20 cellular contexts compared by ENCODE assay signal in genomic region chr6:139114741-139115140, GRCh38. TPM values are rescaled to one million over a fixed set of nuclear protein-coding genes. Genes with fewer than 3 reads are reported as not detected.
DNase-seq lines count a peak whose midpoint lies in the region; TF ChIP-seq lines count a peak whose summit lies in the region.
"Had no signal": no experiment of that assay in that cellular context is flagged by ENCODE, and none has a peak within 500 bp of the region (broad histone marks: within the 10 kb centered on the region; RNA-seq: fewer than 3 reads in every experiment).

No MANE protein-coding gene starts in this region.

- peaks cover 2% of the 10 kb centered on the region for H3K9me3 Mint-ChIP-seq in type B pancreatic cell

- no peaks in the 10 kb centered on the region for H4K20me1 ChIP-seq in OCI-LY7 (ENCODE audit: insufficient read depth, low read length)

- TF ChIP-seq CTCF in OCI-LY7 (conservative IDR thresholded peaks at IDR 0.05; ENCODE audit: low read length) (no peak), type B pancreatic cell (conservative IDR thresholded peaks at IDR 0.05) (no peak), ascending aorta (IDR thresholded peaks at IDR 0.05) (no peak)

- H3K9me3 ChIP-seq in OCI-LY7 (ENCODE audit: low read length) = peaks cover 25% of the 10 kb centered on the region
- H3K9me3 ChIP-seq in ascending aorta = peaks cover 0 to 3% of the 10 kb centered on the region in 2 donors
- H3K9me3 ChIP-seq: SK-N-SH, uterus had no signal

- no peaks in the 10 kb centered on the region for H3K4me1 Mint-ChIP-seq in type B pancreatic cell (ENCODE audit: unreplicated experiment)

- H3K4me3 Mint-ChIP-seq in type B pancreatic cell = no peak overlapping the region
- H3K4me3 Mint-ChIP-seq: activated naive CD8-positive, alpha-beta T cell treated with anti-CD3 and anti-CD28 coated beads, Interleukin-2, amount 10 ng/mL, durations not matched to agents 7 days and 5 days; activated T-helper 1 cell treated with anti-CD3 and anti-CD28 coated beads, Interleukin-12 subunit alpha, Interleukin-12 subunit beta, Interleukin-2, Interleukin-4 antibody, amounts not matched to agents 30 ng/mL and 10 ng/mL and 1 ng/mL, durations not matched to agents 14 hours and 24 hours and 36 hours; GM23338 had no signal

- CTCF ChIA-PET in OCI-LY7 (lab: Charles Lee; ENCODE audit: unreplicated experiment) = no interaction called here

- DNase-seq in NCI-H345 (lab: John Stamatoyannopoulos, UW) = peak; percentile 45
- DNase-seq in NCI-H345 treated with DMSO at 0.1 percent for 48 hours (lab: John Stamatoyannopoulos, UW; ENCODE audit: unreplicated experiment) = no peak
- DNase-seq in NCI-H1105 treated with DMSO at 0.1 percent for 48 hours (lab: John Stamatoyannopoulos, UW) = peak; percentile 91
- peak; percentile 94 for DNase-seq in OCI-LY7 (ENCODE audit: low spot score)
- no peak for DNase-seq in type B pancreatic cell (ENCODE audit: extremely low spot score, unreplicated experiment)
- DNase-seq in cerebellar cortex (ENCODE audit: low spot score) = no peak
- no peak for DNase-seq in ascending aorta (ENCODE audit: low spot score in 2 of 2)
- DNase-seq in AML-193 (lab: John Stamatoyannopoulos, UW) = no peak
- DNase-seq: activated naive CD8-positive, alpha-beta T cell treated with anti-CD3 and anti-CD28 coated beads, Interleukin-2, amount 10 ng/mL, durations not matched to agents 7 days and 5 days; KBM-7; lower lobe of right lung; NCI-H526; occipital lobe; SK-N-SH; substantia nigra; T-helper 9 cell; uterus had no signal

- POLR2A ChIA-PET in OCI-LY7 (lab: Charles Lee) = interaction anchor here (1.0 kb wide), 1 partner anchor 128 kb away, joined by 3 read pairs; no protein-coding TSS in a partner anchor

- intact Hi-C loops in OCI-LY7 (cut with micrococcal nuclease; ENCODE audit: unreplicated experiment) (loop anchor here (5.0 kb wide), 2 partner anchors 82 to 127 kb away; partner anchors contain the start of gene REPS1), ascending aorta (cut with DNase I) (no loop called here)

- peak overlapping the region; percentile 74; the same call in 1 of the 2 replicates for H2AFZ ChIP-seq in OCI-LY7 (ENCODE audit: low read length)

- H3K27me3 Mint-ChIP-seq in type B pancreatic cell = peaks cover 3% of the 10 kb centered on the region
- H3K27me3 Mint-ChIP-seq: activated naive CD8-positive, alpha-beta T cell treated with anti-CD3 and anti-CD28 coated beads, Interleukin-2, amount 10 ng/mL, durations not matched to agents 7 days and 5 days had no signal

- BruUV-seq in OCI-LY7 (replicated peaks; lab: Mats Ljungman, UMichigan) = no TSS peak

- H3K27ac ChIP-seq in OCI-LY7 (ENCODE audit: low read depth, low read length, poor library complexity, severe bottlenecking) (peak overlapping the region; percentile 82), ascending aorta (peak overlapping the region in 1 of 2 donors; percentile 59)
- H3K27ac ChIP-seq: coronary artery, lower lobe of right lung, uterus had no signal

- peak overlapping the region; percentile 64 for H3K4me2 ChIP-seq in OCI-LY7 (ENCODE audit: low read length)
- H3K4me2 ChIP-seq: GM23338, SK-N-SH had no signal

- H3K4me1 ChIP-seq in OCI-LY7 (ENCODE audit: insufficient read depth, low read length, poor library complexity, severe bottlenecking) (peaks cover 52% of the 10 kb centered on the region), ascending aorta (peaks cover 0 to 8% of the 10 kb centered on the region in 2 donors)
- H3K4me1 ChIP-seq: lower lobe of right lung had no signal

- H3K9me2 ChIP-seq in OCI-LY7 (ENCODE audit: insufficient read depth, low read length) = no peaks in the 10 kb centered on the region
- H3K9me2 ChIP-seq: SK-N-SH had no signal

- peak overlapping the region; percentile 30 for H3K4me3 ChIP-seq in OCI-LY7 (ENCODE audit: low read depth, low read length, poor library complexity, severe bottlenecking)
- no peak overlapping the region for H3K4me3 ChIP-seq in ascending aorta
- H3K4me3 ChIP-seq: coronary artery, GM23338, lower lobe of right lung, uterus had no signal

- no peaks in the 10 kb centered on the region for H3K36me3 Mint-ChIP-seq in type B pancreatic cell

- H3K27ac Mint-ChIP-seq in type B pancreatic cell = peak overlapping the region; percentile 7
- H3K27ac Mint-ChIP-seq: activated T-helper 1 cell treated with anti-CD3 and anti-CD28 coated beads, Interleukin-12 subunit alpha, Interleukin-12 subunit beta, Interleukin-2, Interleukin-4 antibody, amounts not matched to agents 30 ng/mL and 10 ng/mL and 1 ng/mL, durations not matched to agents 14 hours and 24 hours and 36 hours; GM23338 had no signal

- no peaks in the 10 kb centered on the region for H3K79me2 ChIP-seq in OCI-LY7 (ENCODE audit: insufficient read depth, low read depth, low read length)

- no peaks in the 10 kb centered on the region for H3K27me3 ChIP-seq in ascending aorta
- H3K27me3 ChIP-seq: uterus had no signal

- peaks cover 12% of the 10 kb centered on the region; the same call in 1 of the 2 replicates for H3K36me3 ChIP-seq in OCI-LY7 (ENCODE audit: insufficient read depth, low read length)
- no peaks in the 10 kb centered on the region for H3K36me3 ChIP-seq in ascending aorta
- H3K36me3 ChIP-seq: lower lobe of right lung, uterus had no signal

RNA-seq across cellular contexts. Expression of gene HECA, which starts 20.1 kb away (rescaled TPM):
- total RNA-seq in OCI-LY7 (2014; rRNA removed; shearing (Covaris generic)) = 15.7 and 21.9 TPM in 2 replicates
- 23.3 and 27.3 TPM in 2 replicates for total RNA-seq in OCI-LY7 (2022)
- 17.8 and 24.4 TPM in 2 replicates for total RNA-seq in type B pancreatic cell (ENCODE audit: low replicate concordance)
- total RNA-seq in ascending aorta = 27.0 TPM

Comparison
In these comparisons a context has a peak if more than half of its experiments do, and no peak if none do; other contexts are left out.
1. DNase-seq: peak in NCI-H345 (single experiment), NCI-H1105 treated with DMSO at 0.1 percent for 48 hours (single experiment) and OCI-LY7 (single experiment); none in NCI-H345 treated with DMSO at 0.1 percent for 48 hours (single experiment), type B pancreatic cell (single experiment), cerebellar cortex (single experiment), ascending aorta (0 of 2) and AML-193 (0 of 2).